In the genomic region with DNA sequence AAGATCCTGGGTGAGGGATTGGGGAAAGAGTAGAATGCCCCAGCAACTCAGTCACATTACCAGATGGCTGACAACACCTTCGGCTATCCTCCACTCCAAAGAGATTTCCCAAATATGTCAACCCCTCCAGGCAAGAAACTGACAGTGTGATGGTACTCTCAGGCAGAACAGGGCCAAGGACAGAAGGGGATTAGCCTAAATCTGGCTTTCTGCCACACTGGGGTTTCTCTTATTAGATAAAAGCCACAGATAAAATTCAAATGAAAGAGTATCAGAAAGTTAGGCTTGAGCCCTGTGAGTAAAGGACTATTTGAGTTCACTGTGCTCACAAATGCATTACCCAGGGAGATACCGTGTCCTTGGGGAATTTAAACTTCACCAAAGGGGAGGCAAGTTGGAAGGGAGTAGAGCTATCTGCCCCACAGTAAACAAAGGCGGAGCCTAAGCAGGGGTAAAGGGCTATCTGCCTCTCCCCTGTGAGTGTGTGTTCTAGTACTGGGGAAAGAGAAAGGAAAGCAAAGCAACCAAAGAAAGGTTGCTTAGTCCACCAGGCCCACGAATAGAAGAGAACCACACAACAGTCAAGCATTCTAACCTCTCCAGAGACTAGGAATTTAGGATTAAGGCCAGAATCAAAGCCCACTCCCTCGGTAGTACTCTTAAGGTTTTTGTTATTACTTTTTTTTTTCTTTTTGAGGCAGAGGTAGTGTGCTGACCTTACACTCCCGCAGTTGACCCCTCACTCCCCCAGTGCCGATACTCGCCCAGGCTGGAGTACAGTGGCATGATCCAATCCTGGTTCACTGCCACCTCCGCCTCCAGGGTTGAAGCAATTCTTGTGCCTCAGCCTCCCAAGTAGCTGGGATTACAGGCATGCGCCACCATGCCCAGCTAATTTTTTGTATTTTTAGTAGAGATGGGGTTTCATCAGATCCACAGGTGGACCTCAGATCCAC, we compare ENCODE assay signal across 1 cellular context.
TF ChIP-seq lines count a peak whose summit lies in the region.

No MANE protein-coding gene starts in this region.

TF ChIP-seq in endothelial cell of umbilical vein, 7 proteins besides CTCF, POLR2A, EP300 and RAD21:
- TF ChIP-seq FOS (IDR thresholded peaks at IDR 0.05; ENCODE audit: borderline replicate concordance, insufficient read depth, low read length) (no peak), POLR2AphosphoS5 (IDR thresholded peaks at IDR 0.05; ENCODE audit: insufficient read depth, low read depth, low read length) (no peak), MAX (IDR thresholded peaks at IDR 0.05; ENCODE audit: insufficient read depth, insufficient read length) (no peak), MYC (IDR thresholded peaks at IDR 0.05; ENCODE audit: low read depth, low read length) (no peak)
